26 cellular contexts compared by ENCODE assay signal in genomic region chr19:19371056-19371455, GRCh38. TPM values are rescaled to one million over a fixed set of nuclear protein-coding genes. Genes with fewer than 3 reads are reported as not detected.
DNase-seq lines count a peak whose midpoint lies in the region; ATAC-seq and TF ChIP-seq lines count a peak whose summit lies in the region.
"Had no signal": no experiment of that assay in that cellular context is flagged by ENCODE, and none has a peak within 500 bp of the region (broad histone marks: within the 10 kb centered on the region; RNA-seq: fewer than 3 reads in every experiment).

No MANE protein-coding gene starts in this region.

- no peaks in the 10 kb centered on the region for H3K36me3 ChIP-seq in testis (ENCODE audit: low read depth, missing control alignments)
- no peaks in the 10 kb centered on the region for H3K36me3 ChIP-seq in mesendoderm (ENCODE audit: control insufficient read depth, insufficient read depth, low read length)
- H3K36me3 ChIP-seq: HAP-1, pancreas, thoracic aorta had no signal

- no peak overlapping the region for H4K5ac ChIP-seq in mesendoderm (ENCODE audit: low read length)

- no peak overlapping the region for H3K9ac ChIP-seq in mesendoderm (ENCODE audit: low read length)

- no peak for TF ChIP-seq EP300 in Ishikawa (IDR thresholded peaks at IDR 0.05; ENCODE audit: borderline replicate concordance)

- H2AK5ac ChIP-seq in mesendoderm (ENCODE audit: low read length), result no peak overlapping the region

- H2BK15ac ChIP-seq in mesendoderm (replicated peaks; ENCODE audit: low read depth), result no peak overlapping the region

- no peak for TF ChIP-seq RAD21 in Ishikawa (IDR thresholded peaks at IDR 0.05; ENCODE audit: low read depth)

- H3K56ac ChIP-seq in mesendoderm (ENCODE audit: low read length), result no peak overlapping the region

- no peaks in the 10 kb centered on the region for H3K36me3 Mint-ChIP-seq in Calu3 (ENCODE audit: insufficient read depth, unreplicated experiment)
- H3K36me3 Mint-ChIP-seq in progenitor cell of endocrine pancreas (ENCODE audit: insufficient read depth), result no peaks in the 10 kb centered on the region
- H3K36me3 Mint-ChIP-seq in activated naive CD4-positive, alpha-beta T cell treated with anti-CD3 and anti-CD28 coated beads, Interleukin-2, amount 50 U/mL, for 72 hours, result no peaks in the 10 kb centered on the region
- H3K36me3 Mint-ChIP-seq: activated naive CD8-positive, alpha-beta T cell treated with anti-CD3 and anti-CD28 coated beads for 36 hours; CD4-positive, CD25-positive, alpha-beta regulatory T cell; T-cell had no signal

- H2BK5ac ChIP-seq in mesendoderm (ENCODE audit: low read length), result no peak overlapping the region

- no peak for ATAC-seq in activated naive CD4-positive, alpha-beta T cell treated with anti-CD3 and anti-CD28 coated beads, Interleukin-2, amount 50 U/mL, for 72 hours
- ATAC-seq: pancreas, T-cell had no signal

- H3K4me2 ChIP-seq in mesendoderm (ENCODE audit: low read length), result no peak overlapping the region

- H3K9me3 Mint-ChIP-seq in Calu3 (ENCODE audit: low read depth, unreplicated experiment) (no peaks in the 10 kb centered on the region), progenitor cell of endocrine pancreas (ENCODE audit: low read depth) (no peaks in the 10 kb centered on the region)
- no peaks in the 10 kb centered on the region for H3K9me3 Mint-ChIP-seq in activated naive CD4-positive, alpha-beta T cell treated with anti-CD3 and anti-CD28 coated beads, Interleukin-2, amount 50 U/mL, for 72 hours
- H3K9me3 Mint-ChIP-seq: activated CD4-positive, alpha-beta memory T cell treated with anti-CD3 and anti-CD28 coated beads, Interleukin-2, amount 10 ng/mL, durations not matched to agents 7 days and 5 days; activated naive CD8-positive, alpha-beta T cell treated with anti-CD3 and anti-CD28 coated beads for 36 hours; nephron progenitor cell; T-cell had no signal

- H2BK120ac ChIP-seq in mesendoderm (ENCODE audit: low read depth, low read length), result no peak overlapping the region

- H3K27me3 Mint-ChIP-seq in Calu3 (ENCODE audit: unreplicated experiment) (no peaks in the 10 kb centered on the region), progenitor cell of endocrine pancreas (no peaks in the 10 kb centered on the region)
- H3K27me3 Mint-ChIP-seq: activated CD4-positive, alpha-beta memory T cell treated with anti-CD3 and anti-CD28 coated beads, Interleukin-2, amount 10 ng/mL, durations not matched to agents 7 days and 5 days; activated naive CD8-positive, alpha-beta T cell treated with anti-CD3 and anti-CD28 coated beads for 36 hours; CD4-positive, CD25-positive, alpha-beta regulatory T cell; T-cell had no signal

- H3K4me3 Mint-ChIP-seq in Calu3 (ENCODE audit: low read depth, unreplicated experiment), result no peak overlapping the region
- H3K4me3 Mint-ChIP-seq in progenitor cell of endocrine pancreas (ENCODE audit: low read depth), result no peak overlapping the region
- H3K4me3 Mint-ChIP-seq: activated CD4-positive, alpha-beta memory T cell treated with anti-CD3 and anti-CD28 coated beads, Interleukin-2, amount 10 ng/mL, durations not matched to agents 7 days and 5 days; activated naive CD8-positive, alpha-beta T cell treated with anti-CD3 and anti-CD28 coated beads for 36 hours; nephron progenitor cell; T-cell had no signal

- TF ChIP-seq POLR2A in testis (IDR thresholded peaks at IDR 0.05), result no peak

- H3K79me2 ChIP-seq in mesendoderm (ENCODE audit: control insufficient read depth, insufficient read depth, low read length), result no peaks in the 10 kb centered on the region

- no peak overlapping the region for H3K18ac ChIP-seq in mesendoderm (ENCODE audit: low read length)

- H3K4me1 Mint-ChIP-seq in Calu3 (ENCODE audit: low read depth, unreplicated experiment) (peaks cover 8% of the 10 kb centered on the region), progenitor cell of endocrine pancreas (ENCODE audit: low read depth) (peaks cover 3% of the 10 kb centered on the region)

- 89 to 90% methylated on average over 8 of the region's 8 CpGs for WGBS in testis, 2 donors
- WGBS in mesendoderm (ENCODE audit: extremely low coverage, insufficient coverage, low lambda C conversion rate), result no CpG with 5 or more reads among the region's 8 CpGs

- TF ChIP-seq CTCF in Calu3 (IDR thresholded peaks at IDR 0.05; ENCODE audit: unreplicated experiment) (no peak), epithelial cell of esophagus (IDR thresholded peaks at IDR 0.05; ENCODE audit: insufficient read depth, low read depth, low read length, missing control alignments) (no peak), progenitor cell of endocrine pancreas (IDR thresholded peaks at IDR 0.05; ENCODE audit: unreplicated experiment) (no peak), testis (IDR thresholded peaks at IDR 0.05) (no peak)

- no peaks in the 10 kb centered on the region for H3K27me3 ChIP-seq in testis
- no peaks in the 10 kb centered on the region for H3K27me3 ChIP-seq in mesendoderm (ENCODE audit: insufficient read depth, low read length, poor library complexity)
- H3K27me3 ChIP-seq: pancreas had no signal

- H3K79me1 ChIP-seq in mesendoderm (ENCODE audit: low read length), result no peaks in the 10 kb centered on the region

- intact Hi-C loops in Calu3 (cut with micrococcal nuclease; ENCODE audit: unreplicated experiment) (no loop called here), testis (cut with DNase I; ENCODE audit: low total_unique reads) (no loop called here)

- H3K23ac ChIP-seq in mesendoderm (ENCODE audit: low read length), result no peak overlapping the region

- no peaks in the 10 kb centered on the region for H3K9me3 ChIP-seq in testis
- H3K9me3 ChIP-seq: HAP-1, pancreas, thoracic aorta had no signal

- CTCF ChIA-PET in Calu3 (lab: Charles Lee), result no interaction called here

- BruUV-seq in Calu3 (replicated peaks; lab: Mats Ljungman, UMichigan), result no TSS peak

- H3K27ac ChIP-seq in testis, result no peak overlapping the region
- no peak overlapping the region for H3K27ac ChIP-seq in mesendoderm (ENCODE audit: low read depth, low read length)
- H3K27ac ChIP-seq: pancreas, thoracic aorta had no signal

- H3K27ac Mint-ChIP-seq in Calu3 (ENCODE audit: unreplicated experiment) (no peak overlapping the region), progenitor cell of endocrine pancreas (peak overlapping the region; percentile 74)
- H3K27ac Mint-ChIP-seq in activated naive CD4-positive, alpha-beta T cell treated with anti-CD3 and anti-CD28 coated beads, Interleukin-2, amount 50 U/mL, for 72 hours, result no peak overlapping the region
- H3K27ac Mint-ChIP-seq: nephron progenitor cell had no signal

- H3K4ac ChIP-seq in mesendoderm (ENCODE audit: low read depth, low read length), result no peak overlapping the region

- peak; percentile 48 for DNase-seq in Calu3
- peak; percentile 19 for DNase-seq in epithelial cell of esophagus (ENCODE audit: low read depth)
- no peak for DNase-seq in progenitor cell of endocrine pancreas (ENCODE audit: low spot score, unreplicated experiment)
- no peak for DNase-seq in testis
- no peak for DNase-seq in activated naive CD4-positive, alpha-beta T cell treated with anti-CD3 and anti-CD28 coated beads, Interleukin-2, amount 50 U/mL, for 72 hours (ENCODE audit: low spot score in 2 of 2)
- DNase-seq in Kasumi-1 (lab: John Stamatoyannopoulos, UW), result no peak
- no peak for DNase-seq in mesendoderm
- DNase-seq: activated CD4-positive, alpha-beta memory T cell treated with anti-CD3 and anti-CD28 coated beads, Interleukin-2, amount 10 ng/mL, durations not matched to agents 7 days and 5 days; activated CD4-positive, CD25-positive, alpha-beta regulatory T cell treated with anti-CD3 and anti-CD28 coated beads, Interleukin-2, amount 50 U/mL, for 72 hours; activated naive CD8-positive, alpha-beta T cell treated with anti-CD3 and anti-CD28 coated beads for 36 hours; CD4-positive, CD25-positive, alpha-beta regulatory T cell; DMS 273 treated with DMSO at 0.1 percent for 48 hours; head of caudate nucleus; NCI-H1105 treated with DMSO at 0.1 percent for 48 hours; NCI-H2029 treated with DMSO at 0.1 percent for 48 hours; NCI-H226; NCI-H774; nephron progenitor cell; pancreas; right cardiac atrium; SHP77; stimulated activated naive CD4-positive, alpha-beta T cell treated with Interleukin-2 at 50 U/mL for 16 hours; T-cell had no signal

- no peak overlapping the region for H3K4me3 ChIP-seq in epithelial cell of esophagus (ENCODE audit: low read length)
- no peak overlapping the region for H3K4me3 ChIP-seq in testis
- H3K4me3 ChIP-seq in mesendoderm (ENCODE audit: low read length), result no peak overlapping the region
- H3K4me3 ChIP-seq: HAP-1, pancreas, thoracic aorta had no signal

- H3K4me1 ChIP-seq in testis (peaks cover 3% of the 10 kb centered on the region), mesendoderm (ENCODE audit: control insufficient read depth, low read depth, low read length) (no peaks in the 10 kb centered on the region)

- no peak overlapping the region for H4K8ac ChIP-seq in mesendoderm (ENCODE audit: low read depth, low read length)

TF ChIP-seq in Ishikawa, 13 proteins besides CTCF, POLR2A, EP300 and RAD21 (continues in another document):
- TF ChIP-seq FOXM1 (IDR thresholded peaks at IDR 0.05; ENCODE audit: borderline replicate concordance, low read depth) (no peak), ZBTB7A (IDR thresholded peaks at IDR 0.05; ENCODE audit: low read depth) (no peak)
- TF ChIP-seq, protein P1, sequence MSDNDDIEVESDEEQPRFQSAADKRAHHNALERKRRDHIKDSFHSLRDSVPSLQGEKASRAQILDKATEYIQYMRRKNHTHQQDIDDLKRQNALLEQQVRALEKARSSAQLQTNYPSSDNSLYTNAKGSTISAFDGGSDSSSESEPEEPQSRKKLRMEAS (IDR thresholded peaks at IDR 0.05), result peak; percentile 22; the same call in 1 of the 2 replicates

RNA-seq across cellular contexts. Expression of gene GATAD2A, which starts 34.4 kb away (rescaled TPM):
- total RNA-seq in Calu3 (2022), result 79.8 and 83.7 TPM in 2 replicates
- 91.0 and 98.7 TPM in 2 replicates for total RNA-seq in progenitor cell of endocrine pancreas
- total RNA-seq in testis, result 100 to 1,000 TPM; 163 to 197 TPM
- 109 TPM for polyA plus RNA-seq in testis (ENCODE audit: insufficient read depth, low read depth, low replicate concordance)
- 100 to 1,000 TPM; 122 to 134 TPM for total RNA-seq in activated naive CD4-positive, alpha-beta T cell treated with anti-CD3 and anti-CD28 coated beads, Interleukin-2, amount 50 U/mL, for 72 hours
- polyA plus RNA-seq in mesendoderm (2013, experiment 1 of 2), result 125 TPM
- 121 TPM for polyA plus RNA-seq in mesendoderm (2013, experiment 2 of 2)

RNA-seq across cellular contexts. Expression of gene MAU2, which starts 50.4 kb away (rescaled TPM):
- total RNA-seq in Calu3 (2022) (39.5 and 41.3 TPM in 2 replicates), progenitor cell of endocrine pancreas (91.9 and 98.5 TPM in 2 replicates), testis (100 to 1,000 TPM; 143 to 151 TPM)
- 77.2 TPM for polyA plus RNA-seq in testis (ENCODE audit: insufficient read depth, low read depth, low replicate concordance)
- 10 to 100 TPM; 36.0 to 62.2 TPM for total RNA-seq in activated naive CD4-positive, alpha-beta T cell treated with anti-CD3 and anti-CD28 coated beads, Interleukin-2, amount 50 U/mL, for 72 hours
- 14.4 TPM for polyA plus RNA-seq in mesendoderm (2013, experiment 1 of 2)
- polyA plus RNA-seq in mesendoderm (2013, experiment 2 of 2), result 13.7 TPM

RNA-seq across cellular contexts. Expression of gene SUGP1, which starts 50.7 kb away (rescaled TPM):
- total RNA-seq in Calu3 (2022) (38.9 and 41.3 TPM in 2 replicates), progenitor cell of endocrine pancreas (86.0 and 95.6 TPM in 2 replicates), testis (10 to 100 TPM; 87.4 to 98.8 TPM)
- 89.8 TPM for polyA plus RNA-seq in testis (ENCODE audit: insufficient read depth, low read depth, low replicate concordance)
- 10 to 100 TPM; 55.1 to 55.4 TPM for total RNA-seq in activated naive CD4-positive, alpha-beta T cell treated with anti-CD3 and anti-CD28 coated beads, Interleukin-2, amount 50 U/mL, for 72 hours
- polyA plus RNA-seq in mesendoderm (2013, experiment 1 of 2), result 52.3 TPM
- polyA plus RNA-seq in mesendoderm (2013, experiment 2 of 2), result 47.0 TPM

Comparison
In these comparisons a context has a peak if more than half of its experiments do, and no peak if none do; other contexts are left out.
1. DNase-seq: peak in Calu3 (single experiment) and epithelial cell of esophagus (single experiment); none in progenitor cell of endocrine pancreas (single experiment), testis (single experiment), activated naive CD4-positive, alpha-beta T cell treated with anti-CD3 and anti-CD28 coated beads, Interleukin-2, amount 50 U/mL, for 72 hours (0 of 2), Kasumi-1 (0 of 2) and mesendoderm (single experiment).